2 cellular contexts compared by ENCODE assay signal in the genomic region with DNA sequence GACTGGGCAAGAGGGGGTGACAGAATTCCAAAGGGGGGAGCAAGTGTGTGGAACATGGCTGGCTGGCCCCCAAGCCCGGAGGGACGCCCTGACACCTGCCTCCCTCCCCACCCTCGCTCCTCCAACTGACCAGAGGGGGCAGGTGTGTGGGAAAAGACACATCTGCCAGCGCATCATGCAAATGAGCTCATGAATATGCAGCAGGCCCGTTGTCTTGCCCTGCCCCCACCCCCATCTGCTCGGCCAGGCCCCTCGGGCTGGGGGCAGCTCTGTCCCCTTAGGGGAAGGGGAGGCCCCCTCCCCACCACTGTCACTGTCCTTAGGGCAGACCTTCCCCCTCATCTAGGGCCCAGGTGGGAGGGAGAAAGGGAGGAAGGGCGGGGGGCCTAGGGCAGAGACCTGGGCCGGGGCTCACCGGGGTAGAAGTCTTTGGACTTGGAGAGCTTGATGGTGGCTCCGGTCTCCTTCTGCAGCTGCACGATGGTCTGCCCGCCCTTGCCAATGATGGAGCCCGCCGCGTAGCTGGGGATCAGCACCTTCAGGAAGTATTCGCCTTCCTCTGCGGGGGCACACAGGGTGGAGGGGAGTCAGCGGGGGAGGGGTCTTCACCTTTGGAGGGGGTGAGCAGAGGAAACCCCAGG.
TF ChIP-seq lines count a peak whose summit lies in the region.

No MANE protein-coding gene starts in this region.

TF ChIP-seq in A549, 52 proteins besides CTCF, POLR2A, EP300 and RAD21 (continued from another document):
- TF ChIP-seq, protein P1, sequence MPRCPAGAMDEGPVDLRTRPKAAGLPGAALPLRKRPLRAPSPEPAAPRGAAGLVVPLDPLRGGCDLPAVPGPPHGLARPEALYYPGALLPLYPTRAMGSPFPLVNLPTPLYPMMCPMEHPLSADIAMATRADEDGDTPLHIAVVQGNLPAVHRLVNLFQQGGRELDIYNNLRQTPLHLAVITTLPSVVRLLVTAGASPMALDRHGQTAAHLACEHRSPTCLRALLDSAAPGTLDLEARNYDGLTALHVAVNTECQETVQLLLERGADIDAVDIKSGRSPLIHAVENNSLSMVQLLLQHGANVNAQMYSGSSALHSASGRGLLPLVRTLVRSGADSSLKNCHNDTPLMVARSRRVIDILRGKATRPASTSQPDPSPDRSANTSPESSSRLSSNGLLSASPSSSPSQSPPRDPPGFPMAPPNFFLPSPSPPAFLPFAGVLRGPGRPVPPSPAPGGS (IDR thresholded peaks at IDR 0.05), result no peak
- TF ChIP-seq MAZ (IDR thresholded peaks at IDR 0.05; ENCODE audit: borderline replicate concordance, low read depth, low read length), result no peak
- no peak for TF ChIP-seq KDM5A (IDR thresholded peaks at IDR 0.05)
- TF ChIP-seq HOXB13 (CRISPR knock-in tag; IDR thresholded peaks at IDR 0.05; ENCODE audit: low read depth), result no peak
- no peak for TF ChIP-seq ZNF302 (CRISPR knock-in tag; IDR thresholded peaks at IDR 0.05)
- TF ChIP-seq CEBPB (IDR thresholded peaks at IDR 0.05), result no peak
- TF ChIP-seq MAFK (IDR thresholded peaks at IDR 0.05; ENCODE audit: partially characterized antibody), result no peak
- TF ChIP-seq, protein P2, sequence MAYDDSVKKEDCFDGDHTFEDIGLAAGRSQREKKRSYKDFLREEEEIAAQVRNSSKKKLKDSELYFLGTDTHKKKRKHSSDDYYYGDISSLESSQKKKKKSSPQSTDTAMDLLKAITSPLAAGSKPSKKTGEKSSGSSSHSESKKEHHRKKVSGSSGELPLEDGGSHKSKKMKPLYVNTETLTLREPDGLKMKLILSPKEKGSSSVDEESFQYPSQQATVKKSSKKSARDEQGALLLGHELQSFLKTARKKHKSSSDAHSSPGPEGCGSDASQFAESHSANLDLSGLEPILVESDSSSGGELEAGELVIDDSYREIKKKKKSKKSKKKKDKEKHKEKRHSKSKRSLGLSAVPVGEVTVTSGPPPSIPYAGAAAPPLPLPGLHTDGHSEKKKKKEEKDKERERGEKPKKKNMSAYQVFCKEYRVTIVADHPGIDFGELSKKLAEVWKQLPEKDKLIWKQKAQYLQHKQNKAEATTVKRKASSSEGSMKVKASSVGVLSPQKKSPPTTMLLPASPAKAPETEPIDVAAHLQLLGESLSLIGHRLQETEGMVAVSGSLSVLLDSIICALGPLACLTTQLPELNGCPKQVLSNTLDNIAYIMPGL (CRISPR knock-in tag; IDR thresholded peaks at IDR 0.05; ENCODE audit: borderline replicate concordance), result no peak
- TF ChIP-seq SMC3 (IDR thresholded peaks at IDR 0.05), result no peak
- TF ChIP-seq RCOR1 (IDR thresholded peaks at IDR 0.05; ENCODE audit: low read depth, low read length), result no peak
- TF ChIP-seq CHD4 (IDR thresholded peaks at IDR 0.05; ENCODE audit: borderline replicate concordance), result no peak

TF ChIP-seq in GM23338, 12 proteins besides CTCF, POLR2A, EP300 and RAD21:
- TF ChIP-seq, protein P3, sequence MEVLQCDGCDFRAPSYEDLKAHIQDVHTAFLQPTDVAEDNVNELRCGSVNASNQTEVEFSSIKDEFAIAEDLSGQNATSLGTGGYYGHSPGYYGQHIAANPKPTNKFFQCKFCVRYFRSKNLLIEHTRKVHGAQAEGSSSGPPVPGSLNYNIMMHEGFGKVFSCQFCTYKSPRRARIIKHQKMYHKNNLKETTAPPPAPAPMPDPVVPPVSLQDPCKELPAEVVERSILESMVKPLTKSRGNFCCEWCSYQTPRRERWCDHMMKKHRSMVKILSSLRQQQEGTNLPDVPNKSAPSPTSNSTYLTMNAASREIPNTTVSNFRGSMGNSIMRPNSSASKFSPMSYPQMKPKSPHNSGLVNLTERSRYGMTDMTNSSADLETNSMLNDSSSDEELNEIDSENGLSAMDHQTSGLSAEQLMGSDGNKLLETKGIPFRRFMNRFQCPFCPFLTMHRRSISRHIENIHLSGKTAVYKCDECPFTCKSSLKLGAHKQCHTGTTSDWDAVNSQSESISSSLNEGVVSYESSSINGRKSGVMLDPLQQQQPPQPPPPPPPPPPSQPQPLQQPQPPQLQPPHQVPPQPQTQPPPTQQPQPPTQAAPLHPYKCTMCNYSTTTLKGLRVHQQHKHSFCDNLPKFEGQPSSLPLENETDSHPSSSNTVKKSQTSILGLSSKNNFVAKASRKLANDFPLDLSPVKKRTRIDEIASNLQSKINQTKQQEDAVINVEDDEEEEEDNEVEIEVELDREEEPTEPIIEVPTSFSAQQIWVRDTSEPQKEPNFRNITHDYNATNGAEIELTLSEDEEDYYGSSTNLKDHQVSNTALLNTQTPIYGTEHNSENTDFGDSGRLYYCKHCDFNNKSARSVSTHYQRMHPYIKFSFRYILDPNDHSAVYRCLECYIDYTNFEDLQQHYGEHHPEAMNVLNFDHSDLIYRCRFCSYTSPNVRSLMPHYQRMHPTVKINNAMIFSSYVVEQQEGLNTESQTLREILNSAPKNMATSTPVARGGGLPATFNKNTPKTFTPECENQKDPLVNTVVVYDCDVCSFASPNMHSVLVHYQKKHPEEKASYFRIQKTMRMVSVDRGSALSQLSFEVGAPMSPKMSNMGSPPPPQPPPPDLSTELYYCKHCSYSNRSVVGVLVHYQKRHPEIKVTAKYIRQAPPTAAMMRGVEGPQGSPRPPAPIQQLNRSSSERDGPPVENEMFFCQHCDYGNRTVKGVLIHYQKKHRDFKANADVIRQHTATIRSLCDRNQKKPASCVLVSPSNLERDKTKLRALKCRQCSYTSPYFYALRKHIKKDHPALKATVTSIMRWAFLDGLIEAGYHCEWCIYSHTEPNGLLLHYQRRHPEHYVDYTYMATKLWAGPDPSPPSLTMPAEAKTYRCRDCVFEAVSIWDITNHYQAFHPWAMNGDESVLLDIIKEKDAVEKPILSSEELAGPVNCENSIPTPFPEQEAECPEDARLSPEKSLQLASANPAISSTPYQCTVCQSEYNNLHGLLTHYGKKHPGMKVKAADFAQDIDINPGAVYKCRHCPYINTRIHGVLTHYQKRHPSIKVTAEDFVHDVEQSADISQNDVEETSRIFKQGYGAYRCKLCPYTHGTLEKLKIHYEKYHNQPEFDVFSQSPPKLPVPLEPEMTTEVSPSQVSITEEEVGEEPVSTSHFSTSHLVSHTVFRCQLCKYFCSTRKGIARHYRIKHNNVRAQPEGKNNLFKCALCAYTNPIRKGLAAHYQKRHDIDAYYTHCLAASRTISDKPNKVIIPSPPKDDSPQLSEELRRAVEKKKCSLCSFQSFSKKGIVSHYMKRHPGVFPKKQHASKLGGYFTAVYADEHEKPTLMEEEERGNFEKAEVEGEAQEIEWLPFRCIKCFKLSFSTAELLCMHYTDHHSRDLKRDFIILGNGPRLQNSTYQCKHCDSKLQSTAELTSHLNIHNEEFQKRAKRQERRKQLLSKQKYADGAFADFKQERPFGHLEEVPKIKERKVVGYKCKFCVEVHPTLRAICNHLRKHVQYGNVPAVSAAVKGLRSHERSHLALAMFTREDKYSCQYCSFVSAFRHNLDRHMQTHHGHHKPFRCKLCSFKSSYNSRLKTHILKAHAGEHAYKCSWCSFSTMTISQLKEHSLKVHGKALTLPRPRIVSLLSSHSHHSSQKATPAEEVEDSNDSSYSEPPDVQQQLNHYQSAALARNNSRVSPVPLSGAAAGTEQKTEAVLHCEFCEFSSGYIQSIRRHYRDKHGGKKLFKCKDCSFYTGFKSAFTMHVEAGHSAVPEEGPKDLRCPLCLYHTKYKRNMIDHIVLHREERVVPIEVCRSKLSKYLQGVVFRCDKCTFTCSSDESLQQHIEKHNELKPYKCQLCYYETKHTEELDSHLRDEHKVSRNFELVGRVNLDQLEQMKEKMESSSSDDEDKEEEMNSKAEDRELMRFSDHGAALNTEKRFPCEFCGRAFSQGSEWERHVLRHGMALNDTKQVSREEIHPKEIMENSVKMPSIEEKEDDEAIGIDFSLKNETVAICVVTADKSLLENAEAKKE (CRISPR knock-in tag; IDR thresholded peaks at IDR 0.05), result no peak
- TF ChIP-seq EZH2 (IDR thresholded peaks at IDR 0.05; ENCODE audit: low read depth, unreplicated experiment) (no peak), NANOG (IDR thresholded peaks at IDR 0.05; ENCODE audit: borderline replicate concordance) (no peak), EZH2phosphoT487 (IDR thresholded peaks at IDR 0.05; ENCODE audit: unreplicated experiment) (no peak), ZNF331 (CRISPR knock-in tag; IDR thresholded peaks at IDR 0.05; ENCODE audit: low read depth) (no peak), JUNB (IDR thresholded peaks at IDR 0.05; ENCODE audit: unreplicated experiment) (no peak), ZNF114 (CRISPR knock-in tag; IDR thresholded peaks at IDR 0.05) (no peak), CREB1 (CRISPR knock-in tag; IDR thresholded peaks at IDR 0.05; ENCODE audit: low read depth) (no peak), STAT1 (IDR thresholded peaks at IDR 0.05; ENCODE audit: unreplicated experiment) (no peak), POLR2AphosphoS5 (IDR thresholded peaks at IDR 0.05; ENCODE audit: low read depth) (no peak; the same call in 1 of the 2 replicates)
- TF ChIP-seq, protein P4, sequence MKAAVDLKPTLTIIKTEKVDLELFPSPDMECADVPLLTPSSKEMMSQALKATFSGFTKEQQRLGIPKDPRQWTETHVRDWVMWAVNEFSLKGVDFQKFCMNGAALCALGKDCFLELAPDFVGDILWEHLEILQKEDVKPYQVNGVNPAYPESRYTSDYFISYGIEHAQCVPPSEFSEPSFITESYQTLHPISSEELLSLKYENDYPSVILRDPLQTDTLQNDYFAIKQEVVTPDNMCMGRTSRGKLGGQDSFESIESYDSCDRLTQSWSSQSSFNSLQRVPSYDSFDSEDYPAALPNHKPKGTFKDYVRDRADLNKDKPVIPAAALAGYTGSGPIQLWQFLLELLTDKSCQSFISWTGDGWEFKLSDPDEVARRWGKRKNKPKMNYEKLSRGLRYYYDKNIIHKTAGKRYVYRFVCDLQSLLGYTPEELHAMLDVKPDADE (IDR thresholded peaks at IDR 0.05), result no peak
- TF ChIP-seq, protein P5, sequence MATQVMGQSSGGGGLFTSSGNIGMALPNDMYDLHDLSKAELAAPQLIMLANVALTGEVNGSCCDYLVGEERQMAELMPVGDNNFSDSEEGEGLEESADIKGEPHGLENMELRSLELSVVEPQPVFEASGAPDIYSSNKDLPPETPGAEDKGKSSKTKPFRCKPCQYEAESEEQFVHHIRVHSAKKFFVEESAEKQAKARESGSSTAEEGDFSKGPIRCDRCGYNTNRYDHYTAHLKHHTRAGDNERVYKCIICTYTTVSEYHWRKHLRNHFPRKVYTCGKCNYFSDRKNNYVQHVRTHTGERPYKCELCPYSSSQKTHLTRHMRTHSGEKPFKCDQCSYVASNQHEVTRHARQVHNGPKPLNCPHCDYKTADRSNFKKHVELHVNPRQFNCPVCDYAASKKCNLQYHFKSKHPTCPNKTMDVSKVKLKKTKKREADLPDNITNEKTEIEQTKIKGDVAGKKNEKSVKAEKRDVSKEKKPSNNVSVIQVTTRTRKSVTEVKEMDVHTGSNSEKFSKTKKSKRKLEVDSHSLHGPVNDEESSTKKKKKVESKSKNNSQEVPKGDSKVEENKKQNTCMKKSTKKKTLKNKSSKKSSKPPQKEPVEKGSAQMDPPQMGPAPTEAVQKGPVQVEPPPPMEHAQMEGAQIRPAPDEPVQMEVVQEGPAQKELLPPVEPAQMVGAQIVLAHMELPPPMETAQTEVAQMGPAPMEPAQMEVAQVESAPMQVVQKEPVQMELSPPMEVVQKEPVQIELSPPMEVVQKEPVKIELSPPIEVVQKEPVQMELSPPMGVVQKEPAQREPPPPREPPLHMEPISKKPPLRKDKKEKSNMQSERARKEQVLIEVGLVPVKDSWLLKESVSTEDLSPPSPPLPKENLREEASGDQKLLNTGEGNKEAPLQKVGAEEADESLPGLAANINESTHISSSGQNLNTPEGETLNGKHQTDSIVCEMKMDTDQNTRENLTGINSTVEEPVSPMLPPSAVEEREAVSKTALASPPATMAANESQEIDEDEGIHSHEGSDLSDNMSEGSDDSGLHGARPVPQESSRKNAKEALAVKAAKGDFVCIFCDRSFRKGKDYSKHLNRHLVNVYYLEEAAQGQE (IDR thresholded peaks at IDR 0.05; ENCODE audit: unreplicated experiment), result no peak
